1 cellular context compared by ENCODE assay signal in the genomic region with DNA sequence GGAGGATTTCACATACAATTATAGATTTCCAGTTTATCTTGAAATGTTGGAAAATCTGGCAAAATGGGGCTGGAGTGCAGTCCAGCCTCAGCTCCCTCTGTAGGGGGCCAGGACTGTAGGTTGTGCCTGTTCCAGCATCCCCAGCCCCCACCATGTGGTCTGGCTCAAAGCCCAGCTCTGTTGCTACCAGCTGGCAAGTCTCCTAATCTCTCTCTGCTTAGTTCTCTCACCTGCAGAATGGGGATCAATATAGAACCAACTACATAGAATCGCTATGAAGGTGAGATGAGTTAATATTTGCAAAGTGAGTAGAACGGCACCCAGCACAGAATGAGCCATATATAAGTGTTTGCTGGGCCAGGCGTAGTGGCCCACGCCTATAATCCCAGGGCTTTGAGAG.
TF ChIP-seq lines count a peak whose summit lies in the region.

No MANE protein-coding gene starts in this region.

TF ChIP-seq in HEK293, 187 proteins besides CTCF, POLR2A, EP300 and RAD21 (continued from another document):
- TF ChIP-seq IKZF3 (tag by site-specific recombination; IDR thresholded peaks at IDR 0.05) (peak; percentile 23; the same call in 1 of the 2 replicates), ZNF596 (tag by site-specific recombination; IDR thresholded peaks at IDR 0.05) (0 out of 2 replicates have a peak, but pooled peaks have one; percentile 43), ZNF37A (tag by site-specific recombination; IDR thresholded peaks at IDR 0.05) (no peak), ZNF174 (tag by site-specific recombination; IDR thresholded peaks at IDR 0.05) (no peak)
- TF ChIP-seq, protein P1, sequence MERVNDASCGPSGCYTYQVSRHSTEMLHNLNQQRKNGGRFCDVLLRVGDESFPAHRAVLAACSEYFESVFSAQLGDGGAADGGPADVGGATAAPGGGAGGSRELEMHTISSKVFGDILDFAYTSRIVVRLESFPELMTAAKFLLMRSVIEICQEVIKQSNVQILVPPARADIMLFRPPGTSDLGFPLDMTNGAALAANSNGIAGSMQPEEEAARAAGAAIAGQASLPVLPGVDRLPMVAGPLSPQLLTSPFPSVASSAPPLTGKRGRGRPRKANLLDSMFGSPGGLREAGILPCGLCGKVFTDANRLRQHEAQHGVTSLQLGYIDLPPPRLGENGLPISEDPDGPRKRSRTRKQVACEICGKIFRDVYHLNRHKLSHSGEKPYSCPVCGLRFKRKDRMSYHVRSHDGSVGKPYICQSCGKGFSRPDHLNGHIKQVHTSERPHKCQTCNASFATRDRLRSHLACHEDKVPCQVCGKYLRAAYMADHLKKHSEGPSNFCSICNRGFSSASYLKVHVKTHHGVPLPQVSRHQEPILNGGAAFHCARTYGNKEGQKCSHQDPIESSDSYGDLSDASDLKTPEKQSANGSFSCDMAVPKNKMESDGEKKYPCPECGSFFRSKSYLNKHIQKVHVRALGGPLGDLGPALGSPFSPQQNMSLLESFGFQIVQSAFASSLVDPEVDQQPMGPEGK (tag by site-specific recombination; IDR thresholded peaks at IDR 0.05): peak; percentile 56
- TF ChIP-seq, protein P2, sequence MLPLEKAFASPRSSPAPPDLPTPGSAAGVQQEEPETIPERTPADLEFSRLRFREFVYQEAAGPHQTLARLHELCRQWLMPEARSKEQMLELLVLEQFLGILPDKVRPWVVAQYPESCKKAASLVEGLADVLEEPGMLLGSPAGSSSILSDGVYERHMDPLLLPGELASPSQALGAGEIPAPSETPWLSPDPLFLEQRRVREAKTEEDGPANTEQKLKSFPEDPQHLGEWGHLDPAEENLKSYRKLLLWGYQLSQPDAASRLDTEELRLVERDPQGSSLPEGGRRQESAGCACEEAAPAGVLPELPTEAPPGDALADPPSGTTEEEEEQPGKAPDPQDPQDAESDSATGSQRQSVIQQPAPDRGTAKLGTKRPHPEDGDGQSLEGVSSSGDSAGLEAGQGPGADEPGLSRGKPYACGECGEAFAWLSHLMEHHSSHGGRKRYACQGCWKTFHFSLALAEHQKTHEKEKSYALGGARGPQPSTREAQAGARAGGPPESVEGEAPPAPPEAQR (tag by site-specific recombination; IDR thresholded peaks at IDR 0.05): no peak
- TF ChIP-seq, protein P3, sequence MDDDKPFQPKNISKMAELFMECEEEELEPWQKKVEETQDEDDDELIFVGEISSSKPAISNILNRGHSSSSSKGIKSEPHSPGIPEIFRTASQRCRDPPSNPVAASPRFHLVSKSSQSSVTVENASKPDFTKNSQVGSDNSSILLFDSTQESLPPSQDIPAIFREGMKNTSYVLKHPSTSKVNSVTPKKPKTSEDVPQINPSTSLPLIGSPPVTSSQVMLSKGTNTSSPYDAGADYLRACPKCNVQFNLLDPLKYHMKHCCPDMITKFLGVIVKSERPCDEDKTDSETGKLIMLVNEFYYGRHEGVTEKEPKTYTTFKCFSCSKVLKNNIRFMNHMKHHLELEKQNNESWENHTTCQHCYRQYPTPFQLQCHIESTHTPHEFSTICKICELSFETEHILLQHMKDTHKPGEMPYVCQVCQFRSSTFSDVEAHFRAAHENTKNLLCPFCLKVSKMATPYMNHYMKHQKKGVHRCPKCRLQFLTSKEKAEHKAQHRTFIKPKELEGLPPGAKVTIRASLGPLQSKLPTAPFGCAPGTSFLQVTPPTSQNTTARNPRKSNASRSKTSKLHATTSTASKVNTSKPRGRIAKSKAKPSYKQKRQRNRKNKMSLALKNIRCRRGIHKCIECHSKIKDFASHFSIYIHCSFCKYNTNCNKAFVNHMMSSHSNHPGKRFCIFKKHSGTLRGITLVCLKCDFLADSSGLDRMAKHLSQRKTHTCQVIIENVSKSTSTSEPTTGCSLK (tag by site-specific recombination; IDR thresholded peaks at IDR 0.05): no peak
